Comparison of ENCODE assay signal across 27 cellular contexts in the genomic region with DNA sequence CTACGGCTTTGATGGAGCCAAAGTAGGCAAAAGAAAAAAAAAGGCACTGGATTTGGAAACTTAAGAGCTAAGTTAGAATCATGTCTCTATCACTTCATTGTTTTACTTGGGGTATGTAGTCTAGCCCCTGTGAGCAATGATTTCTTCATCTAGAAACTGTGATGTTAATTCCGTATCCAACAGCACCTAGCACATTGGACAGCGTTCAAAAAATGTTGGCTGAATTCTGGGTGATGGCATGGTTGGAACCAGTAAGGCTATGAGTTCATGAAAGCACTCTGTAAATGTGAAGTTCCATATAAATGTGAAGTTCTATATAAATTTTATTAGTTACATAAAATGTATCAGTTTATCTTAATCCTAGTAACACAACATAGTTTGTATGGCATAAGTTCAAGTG.
"Had no signal": no experiment of that assay in that cellular context is flagged by ENCODE, and none has a peak within 500 bp of the region (broad histone marks: within the 10 kb centered on the region; RNA-seq: fewer than 3 reads in every experiment).

No MANE protein-coding gene starts in this region.

- H3K9me3 ChIP-seq: suprapubic skin, testis, thoracic aorta, thyroid gland, tibial artery, transverse colon, upper lobe of left lung, upper lobe of right lung, uterus, vagina had no signal

- H3K4me3 ChIP-seq: stomach, suprapubic skin, testis, thoracic aorta, thyroid gland, tibial artery, tibial nerve, transverse colon, upper lobe of left lung, upper lobe of right lung, uterus, vagina had no signal

- H3K27ac ChIP-seq: stomach, suprapubic skin, testis, thoracic aorta, thyroid gland, tibial artery, tibial nerve, transverse colon, upper lobe of left lung, upper lobe of right lung, uterus, vagina had no signal

- H3K4me1 ChIP-seq: stomach, suprapubic skin, testis, thyroid gland, tibial artery, tibial nerve, transverse colon, upper lobe of left lung, upper lobe of right lung, uterus, vagina had no signal

- ATAC-seq: stimulated activated effector memory CD8-positive, alpha-beta T cell treated with anti-CD3 and anti-CD28 coated beads, Interleukin-12 subunit alpha, Interleukin-12 subunit beta, amount 100 ng/mL, for 72 hours; stimulated activated memory B cell treated with anti-CD40 and anti-IgM and Interleukin-4, amounts not matched to agents 10 μg/mL and 1 μg/mL and 100 μg/mL, for 72 hours; stimulated activated naive B cell treated with anti-CD40 and anti-IgM and Interleukin-4, amounts not matched to agents 10 μg/mL and 1 μg/mL and 100 μg/mL, for 72 hours; stimulated activated naive CD8-positive, alpha-beta T cell treated with anti-CD3 and anti-CD28 coated beads, Interleukin-15, amount 100 ng/mL, for 72 hours; stimulated activated naive CD8-positive, alpha-beta T cell treated with anti-CD3 and anti-CD28 coated beads, Interleukin-15, Interleukin-2, amounts not matched to agents 100 U/mL and 50 U/mL, for 24 hours; upper lobe of right lung had no signal

- FAIRE-seq: urothelium cell line had no signal

- DNase-seq: stimulated activated CD4-positive, alpha-beta T cell treated with anti-CD3 and anti-CD28 coated beads, Interleukin-2, amount 100 ng/mL, for 48 hours; stimulated activated CD4-positive, alpha-beta T cell treated with anti-CD3 and anti-CD28 coated beads, Interleukin-4, amount 100 ng/mL, for 1 hour; stimulated activated CD4-positive, alpha-beta T cell treated with anti-CD3 and anti-CD28 coated beads, Interleukin-4, amount 100 ng/mL, for 24 hours; stimulated activated CD4-positive, alpha-beta T cell treated with anti-CD3 and anti-CD28 coated beads, Interleukin-4, amount 100 ng/mL, for 4 hours; stimulated activated CD8-positive, alpha-beta memory T cell treated with anti-CD3 and anti-CD28 coated beads, Interleukin-4, amount 100 ng/mL, for 48 hours; stimulated activated naive B cell treated with anti-CD40 and anti-IgM and Interleukin-4, amounts not matched to agents 10 μg/mL and 1 μg/mL and 100 μg/mL, for 72 hours; stimulated activated naive CD4-positive, alpha-beta T cell; stimulated activated naive CD4-positive, alpha-beta T cell treated with Interleukin-2 at 50 U/mL for 16 hours; stimulated activated naive CD8-positive, alpha-beta T cell treated with anti-CD3 and anti-CD28 coated beads, Interleukin-15, amount 100 ng/mL, for 72 hours; stimulated activated naive CD8-positive, alpha-beta T cell treated with anti-CD3 and anti-CD28 coated beads, Interleukin-15, Interleukin-2, amounts not matched to agents 100 U/mL and 50 U/mL, for 24 hours; stomach; substantia nigra; testis; thyroid gland; tibial artery; transverse colon; trophoblast cell; upper lobe of left lung; upper lobe of right lung; uterus had no signal
